Comparison of ENCODE assay signal across 12 cellular contexts in the genomic region with DNA sequence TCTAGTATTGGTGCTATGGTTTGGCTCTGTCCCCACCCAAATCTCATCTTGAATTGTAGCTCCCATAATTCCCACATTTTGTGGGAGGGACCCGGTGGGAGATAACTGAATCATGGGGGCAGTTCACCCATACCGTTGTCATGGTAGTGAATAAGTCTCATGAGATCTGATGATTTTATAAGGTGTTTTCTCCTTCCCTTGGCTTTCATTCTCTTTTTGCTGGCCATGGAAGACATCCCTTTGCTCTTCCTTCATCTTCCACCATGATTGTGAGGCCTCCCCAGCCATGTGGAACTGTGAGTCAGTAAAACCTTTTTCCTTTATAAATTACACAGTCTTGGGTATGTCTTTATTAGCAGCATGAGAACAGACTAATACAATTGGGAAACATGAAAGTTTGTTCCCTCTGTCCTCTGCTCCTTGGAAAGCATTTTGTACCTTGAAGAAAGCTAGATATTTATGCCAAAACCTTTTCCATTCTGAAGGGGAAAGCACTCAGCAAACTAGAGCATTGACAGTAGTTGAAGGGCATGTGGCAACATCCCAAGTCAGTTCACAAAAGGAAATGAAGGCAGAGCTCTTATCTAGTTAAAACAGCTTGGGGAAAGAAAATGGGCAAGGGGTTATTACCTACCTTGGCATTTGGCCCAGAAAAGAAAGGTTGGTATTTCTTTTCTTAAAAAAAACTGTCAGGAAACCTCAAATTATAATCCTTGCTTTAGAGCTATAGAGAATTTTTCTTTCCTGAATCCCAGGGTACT.
"Had no signal": no experiment of that assay in that cellular context is flagged by ENCODE, and none has a peak within 500 bp of the region (broad histone marks: within the 10 kb centered on the region; RNA-seq: fewer than 3 reads in every experiment).

No MANE protein-coding gene starts in this region.

- ATAC-seq: activated CD4-positive, CD25-positive, alpha-beta regulatory T cell treated with anti-CD3 and anti-CD28 coated beads, Interleukin-2, amount 50 U/mL, for 24 hours; left lung; pancreas; stimulated activated memory B cell treated with anti-CD40 and anti-IgM and Interleukin-4, amounts not matched to agents 10 μg/mL and 1 μg/mL and 100 μg/mL, for 72 hours had no signal

- DNase-seq: activated CD4-positive, alpha-beta T cell treated with anti-CD3 and anti-CD28 coated beads, Interleukin-2, amount 50 U/mL, for 1 hour; activated naive CD4-positive, alpha-beta T cell treated with anti-CD3 and anti-CD28 coated beads, Interleukin-2, amount 50 U/mL, for 16 hours; adrenal gland; kidney; left lung; mammary epithelial cell; naive B cell; pancreas; stimulated activated CD4-positive, alpha-beta T cell treated with anti-CD3 and anti-CD28 coated beads, Interleukin-2, amount 100 ng/mL, for 24 hours had no signal

- H3K27me3 ChIP-seq: adrenal gland, hepatocyte, left lung, pancreas had no signal

- H3K4me3 Mint-ChIP-seq: stimulated activated memory B cell treated with anti-CD40 and anti-IgM and Interleukin-4, amounts not matched to agents 10 μg/mL and 1 μg/mL and 100 μg/mL, for 72 hours had no signal

- H3K79me2 ChIP-seq: hepatocyte had no signal

- FAIRE-seq: kidney, pancreas had no signal

- H3K4me3 ChIP-seq: adrenal gland, hepatocyte, left lung, pancreas had no signal

- H3K27ac ChIP-seq: adrenal gland, hepatocyte, left lung, pancreas had no signal

- H3K4me1 Mint-ChIP-seq: naive B cell had no signal

- H3K9me3 Mint-ChIP-seq: stimulated activated memory B cell treated with anti-CD40 and anti-IgM and Interleukin-4, amounts not matched to agents 10 μg/mL and 1 μg/mL and 100 μg/mL, for 72 hours had no signal

- H3K4me1 ChIP-seq: adrenal gland, pancreas had no signal

- H3K36me3 ChIP-seq: adrenal gland, left lung, pancreas had no signal

- H3K9me3 ChIP-seq: adrenal gland, left lung, pancreas had no signal

- H2AFZ ChIP-seq: hepatocyte had no signal

- H3K27me3 Mint-ChIP-seq: naive B cell; stimulated activated memory B cell treated with anti-CD40 and anti-IgM and Interleukin-4, amounts not matched to agents 10 μg/mL and 1 μg/mL and 100 μg/mL, for 72 hours had no signal

- H3K4me2 ChIP-seq: hepatocyte had no signal
